In the genomic region with DNA sequence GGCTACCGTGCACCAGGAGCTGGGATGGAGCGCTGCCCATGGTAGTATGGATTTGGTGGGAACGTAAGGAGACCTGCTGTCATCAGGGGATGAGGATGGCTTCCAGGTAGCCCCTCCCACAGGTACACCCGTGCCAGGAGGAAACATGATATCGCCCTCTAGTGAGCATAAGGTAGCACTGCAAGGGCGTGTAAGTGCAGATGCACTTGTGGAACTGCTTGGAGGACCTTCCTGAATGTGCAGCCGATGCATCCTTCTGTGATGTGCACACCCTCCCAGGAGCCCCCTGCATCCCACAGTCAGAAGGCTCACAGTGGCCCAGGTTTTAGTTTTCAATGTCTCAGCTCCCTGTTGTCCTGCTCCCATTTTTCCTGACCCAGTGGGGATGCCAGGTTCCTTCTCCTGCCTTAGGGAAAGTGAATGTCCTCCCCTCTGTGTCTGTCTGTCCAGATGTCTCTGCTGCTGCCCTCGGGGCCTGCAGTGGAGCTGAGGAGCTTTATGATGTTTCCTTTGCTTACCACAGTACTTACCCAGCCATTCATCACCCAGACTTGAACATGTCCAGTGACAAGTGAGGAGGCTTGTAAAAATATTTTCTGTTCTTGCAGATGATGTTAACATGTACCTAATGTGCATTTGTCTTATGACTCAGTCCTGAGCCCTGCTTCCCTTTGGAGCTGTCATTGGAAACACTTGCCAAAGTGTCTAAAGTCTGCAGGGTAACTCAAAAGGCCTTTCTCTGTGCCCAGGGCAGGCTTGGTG, we compare ENCODE assay signal across 8 cellular contexts. TPM values are rescaled to one million over a fixed set of nuclear protein-coding genes. Genes with fewer than 3 reads are reported as not detected.
A peak's percentile ranks its signal among the peaks of the same experiment; 100 is the strongest.
DNase-seq lines count a peak whose midpoint lies in the region; ATAC-seq and TF ChIP-seq lines count a peak whose summit lies in the region.

No MANE protein-coding gene starts in this region.

- TF ChIP-seq CTCF in Peyer's patch (IDR thresholded peaks at IDR 0.05) (peak; percentile 17 to 81 (median 67)), astrocyte of the cerebellum (IDR thresholded peaks at IDR 0.05; ENCODE audit: low read depth, low read length, missing control alignments) (peak; percentile 96)

- no peaks in the 10 kb centered on the region for H3K27me3 ChIP-seq in Peyer's patch

- no peaks in the 10 kb centered on the region for H3K9me3 ChIP-seq in Peyer's patch

- no peak for TF ChIP-seq POLR2A in Peyer's patch (IDR thresholded peaks at IDR 0.05)

- H3K27ac ChIP-seq in Peyer's patch, result peak overlapping the region in 1 of 4 donors; percentile 78

- peaks cover 0 to 23% (median 0%) of the 10 kb centered on the region in 4 donors for H3K4me1 ChIP-seq in Peyer's patch

- DNase-seq in GDM1 (lab: John Stamatoyannopoulos, UW) (peak; percentile 29), KG1 (lab: John Stamatoyannopoulos, UW) (peak; percentile 1), Peyer's patch (peak in 1 of 3 donors; percentile 74), astrocyte of the cerebellum (ENCODE audit: low read depth) (peak; percentile 29), islet precursor cell (peak; percentile 92), middle frontal gyrus (ENCODE audit: extremely low spot score, low spot score) (no peak)
- DNase-seq in stimulated activated CD4-positive, alpha-beta T cell treated with anti-CD3 and anti-CD28 coated beads, Interleukin-2, amount 100 ng/mL, for 4 hours (ENCODE audit: low read depth), result peak; percentile 16

- H3K4me3 ChIP-seq in Peyer's patch (no peak overlapping the region), astrocyte of the cerebellum (ENCODE audit: low read depth, low read length) (no peak overlapping the region)

- peak; percentile 90 for ATAC-seq in GM21529 (IDR thresholded peaks at IDR 0.05; ENCODE audit: unreplicated experiment)

- in situ Hi-C loops in astrocyte of the cerebellum (cut with HindIII; ENCODE audit: low sequenced_read_pairs), result no loop called here

- peaks cover 0 to 11% (median 0%) of the 10 kb centered on the region in 3 donors for H3K36me3 ChIP-seq in Peyer's patch

RNA-seq across cellular contexts. Expression of gene DBX1, which starts 49.2 kb away (rescaled TPM):
- not detected for total RNA-seq in Peyer's patch
